In genomic region chr13:100722517-100722916, GRCh38 we compare ENCODE assay signal across 2 cellular contexts.
TF ChIP-seq lines count a peak whose summit lies in the region.

No MANE protein-coding gene starts in this region.

TF ChIP-seq in A549, 52 proteins besides CTCF, POLR2A, EP300 and RAD21 (continued from another document):
- no peak for TF ChIP-seq ATOH8 (CRISPR knock-in tag; IDR thresholded peaks at IDR 0.05; ENCODE audit: low read depth)
- no peak for TF ChIP-seq CBX8 (IDR thresholded peaks at IDR 0.05)
- no peak for TF ChIP-seq SMC3 (IDR thresholded peaks at IDR 0.05)
- TF ChIP-seq, protein P1, sequence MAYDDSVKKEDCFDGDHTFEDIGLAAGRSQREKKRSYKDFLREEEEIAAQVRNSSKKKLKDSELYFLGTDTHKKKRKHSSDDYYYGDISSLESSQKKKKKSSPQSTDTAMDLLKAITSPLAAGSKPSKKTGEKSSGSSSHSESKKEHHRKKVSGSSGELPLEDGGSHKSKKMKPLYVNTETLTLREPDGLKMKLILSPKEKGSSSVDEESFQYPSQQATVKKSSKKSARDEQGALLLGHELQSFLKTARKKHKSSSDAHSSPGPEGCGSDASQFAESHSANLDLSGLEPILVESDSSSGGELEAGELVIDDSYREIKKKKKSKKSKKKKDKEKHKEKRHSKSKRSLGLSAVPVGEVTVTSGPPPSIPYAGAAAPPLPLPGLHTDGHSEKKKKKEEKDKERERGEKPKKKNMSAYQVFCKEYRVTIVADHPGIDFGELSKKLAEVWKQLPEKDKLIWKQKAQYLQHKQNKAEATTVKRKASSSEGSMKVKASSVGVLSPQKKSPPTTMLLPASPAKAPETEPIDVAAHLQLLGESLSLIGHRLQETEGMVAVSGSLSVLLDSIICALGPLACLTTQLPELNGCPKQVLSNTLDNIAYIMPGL (CRISPR knock-in tag; IDR thresholded peaks at IDR 0.05; ENCODE audit: borderline replicate concordance) = no peak
- TF ChIP-seq REST (IDR thresholded peaks at IDR 0.05) = no peak
- no peak for TF ChIP-seq POLR2AphosphoS2 (conservative IDR thresholded peaks at IDR 0.05; ENCODE audit: low read length)
- no peak for TF ChIP-seq EHMT2 (IDR thresholded peaks at IDR 0.05; ENCODE audit: low read depth)
- no peak for TF ChIP-seq HOXB5 (CRISPR knock-in tag; IDR thresholded peaks at IDR 0.05)
- no peak for TF ChIP-seq FOSB (CRISPR knock-in tag; IDR thresholded peaks at IDR 0.05)
- TF ChIP-seq KDM5A (IDR thresholded peaks at IDR 0.05) = no peak
- TF ChIP-seq NR3C1 (IDR thresholded peaks at IDR 0.05) = no peak
- TF ChIP-seq ZNF302 (CRISPR knock-in tag; IDR thresholded peaks at IDR 0.05) = no peak
- TF ChIP-seq NPAS2 (CRISPR knock-in tag; IDR thresholded peaks at IDR 0.05; ENCODE audit: borderline replicate concordance) = no peak
- TF ChIP-seq SREBF2 (IDR thresholded peaks at IDR 0.05) = no peak
- no peak for TF ChIP-seq CEBPB (IDR thresholded peaks at IDR 0.05)
- TF ChIP-seq FOXS1 (CRISPR knock-in tag; IDR thresholded peaks at IDR 0.05) = no peak
- no peak for TF ChIP-seq HEYL (CRISPR knock-in tag; IDR thresholded peaks at IDR 0.05)

TF ChIP-seq in GM23338, 12 proteins besides CTCF, POLR2A, EP300 and RAD21 (continued from another document):
- no peak for TF ChIP-seq ZNF462 (CRISPR knock-in tag; IDR thresholded peaks at IDR 0.05)
- no peak for TF ChIP-seq REST (IDR thresholded peaks at IDR 0.05; ENCODE audit: unreplicated experiment)
- TF ChIP-seq EZH2phosphoT487 (IDR thresholded peaks at IDR 0.05; ENCODE audit: unreplicated experiment) = no peak
- TF ChIP-seq ZNF114 (CRISPR knock-in tag; IDR thresholded peaks at IDR 0.05) = no peak
- TF ChIP-seq NANOG (IDR thresholded peaks at IDR 0.05; ENCODE audit: borderline replicate concordance) = no peak
- no peak for TF ChIP-seq STAT1 (IDR thresholded peaks at IDR 0.05; ENCODE audit: unreplicated experiment)
- no peak for TF ChIP-seq CREB1 (CRISPR knock-in tag; IDR thresholded peaks at IDR 0.05; ENCODE audit: low read depth)
- no peak for TF ChIP-seq ZNF331 (CRISPR knock-in tag; IDR thresholded peaks at IDR 0.05; ENCODE audit: low read depth)
TF ChIP-seq in GM23338: peak in this region for 0.
